In the genomic region with DNA sequence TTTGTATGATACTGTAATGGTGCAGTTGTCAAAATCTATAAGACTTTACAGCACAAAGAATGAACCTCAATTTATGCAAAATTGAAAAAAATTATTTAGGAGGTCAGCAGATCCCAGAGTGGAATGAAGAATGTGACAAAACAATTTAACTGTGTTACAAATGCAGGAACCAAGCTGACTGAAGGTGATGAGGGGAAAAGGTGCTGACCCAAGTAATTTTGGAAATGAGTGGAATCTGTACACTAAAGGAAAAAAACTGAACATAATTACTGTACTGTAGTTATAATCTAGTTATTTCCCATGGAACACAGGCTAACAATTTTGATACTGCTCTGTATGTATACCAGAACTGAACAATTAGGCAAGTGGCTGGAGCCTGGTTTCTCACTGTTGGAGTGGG, we compare ENCODE assay signal across 2 cellular contexts.
TF ChIP-seq lines count a peak whose summit lies in the region.

No MANE protein-coding gene starts in this region.

TF ChIP-seq in A549, 52 proteins besides CTCF, POLR2A, EP300 and RAD21:
- TF ChIP-seq MYC (IDR thresholded peaks at IDR 0.05; ENCODE audit: borderline replicate concordance, low read length): no peak
- TF ChIP-seq MAFK (IDR thresholded peaks at IDR 0.05; ENCODE audit: partially characterized antibody): peak; percentile 37

TF ChIP-seq in K562, 482 proteins besides CTCF, POLR2A, EP300 and RAD21:
- TF ChIP-seq C11orf30 (IDR thresholded peaks at IDR 0.05; ENCODE audit: low read depth): peak; percentile 27; the same call in 1 of the 2 replicates
- no peak for TF ChIP-seq RAD51 (IDR thresholded peaks at IDR 0.05; ENCODE audit: borderline replicate concordance, low read depth)
- TF ChIP-seq RB1 (IDR thresholded peaks at IDR 0.05; ENCODE audit: low read depth): no peak
- no peak for TF ChIP-seq GTF2E2 (tag; IDR thresholded peaks at IDR 0.05)
- TF ChIP-seq ZNF316 (IDR thresholded peaks at IDR 0.05): peak; percentile 53; the same call in 1 of the 2 replicates
TF ChIP-seq in K562: peak in this region for 2.
